In the genomic region with DNA sequence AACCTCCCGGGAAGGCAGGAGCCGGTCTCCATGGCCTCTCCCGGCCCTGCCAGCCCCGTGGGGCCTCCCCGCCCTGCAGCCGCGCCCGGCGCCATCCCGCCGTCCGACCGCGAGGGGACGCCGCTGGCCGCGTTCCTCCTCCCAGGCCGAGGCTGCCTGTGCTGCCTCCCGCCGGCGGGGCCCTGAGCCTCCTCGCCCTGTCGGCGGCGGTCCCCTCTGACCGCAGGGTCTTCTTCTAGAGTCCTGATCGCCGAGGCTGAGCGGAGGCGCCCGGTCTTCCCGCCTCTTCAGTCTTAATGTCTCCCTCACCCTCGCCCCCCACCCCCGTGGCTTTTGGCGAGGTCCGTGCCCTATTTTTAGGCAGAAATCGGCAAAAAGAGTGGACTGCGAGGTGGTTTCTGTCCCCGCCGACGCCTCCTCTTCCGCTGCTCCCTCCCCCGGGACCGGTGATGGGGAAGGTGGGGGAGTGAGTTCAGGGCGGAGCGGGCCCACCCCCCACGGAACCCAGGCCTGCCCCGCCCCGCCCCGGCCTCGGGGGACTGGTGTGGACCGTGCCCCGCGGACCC, we compare ENCODE assay signal across 8 cellular contexts. TPM values are rescaled to one million over a fixed set of nuclear protein-coding genes. Genes with fewer than 3 reads are reported as not detected.
DNase-seq lines count a peak whose midpoint lies in the region; ATAC-seq lines count a peak whose summit lies in the region.

No MANE protein-coding gene starts in this region.

- H3K4me1 Mint-ChIP-seq in activated CD4-positive, alpha-beta T cell treated with anti-CD3 and anti-CD28 coated beads for 36 hours: peaks cover 12% of the 10 kb centered on the region

- peaks cover 13% of the 10 kb centered on the region for H3K27me3 ChIP-seq in effector memory CD4-positive, alpha-beta T cell (replicated peaks; ENCODE audit: control insufficient read depth, insufficient read depth, low read length, poor library complexity, severe bottlenecking)
- H3K27me3 ChIP-seq in mucosa of stomach (ENCODE audit: control insufficient read depth, insufficient read depth, low read length): peaks cover 44% of the 10 kb centered on the region

- no peaks in the 10 kb centered on the region for H3K9me3 ChIP-seq in effector memory CD4-positive, alpha-beta T cell (ENCODE audit: control insufficient read depth, low read length)
- H3K9me3 ChIP-seq in mucosa of stomach (ENCODE audit: control insufficient read depth, low read length): no peaks in the 10 kb centered on the region

- no peaks in the 10 kb centered on the region for H3K9me3 Mint-ChIP-seq in activated CD4-positive, alpha-beta T cell treated with anti-CD3 and anti-CD28 coated beads for 36 hours (ENCODE audit: low read depth)

- H3K27ac Mint-ChIP-seq in activated CD4-positive, alpha-beta T cell treated with anti-CD3 and anti-CD28 coated beads for 36 hours: no peak overlapping the region

- H3K4me3 ChIP-seq in effector memory CD4-positive, alpha-beta T cell (ENCODE audit: insufficient read depth, low read depth, low read length, poor library complexity, severe bottlenecking): peak overlapping the region; percentile 55
- H3K4me3 ChIP-seq in mucosa of stomach (ENCODE audit: low read length) (no peak overlapping the region), urinary bladder (ENCODE audit: low read depth, low read length) (peak overlapping the region; percentile 38)

- no peak overlapping the region for H3K27ac ChIP-seq in effector memory CD4-positive, alpha-beta T cell (ENCODE audit: insufficient read depth, low read length, poor library complexity, severe bottlenecking)
- H3K27ac ChIP-seq in urinary bladder (ENCODE audit: low read depth): no peak overlapping the region

- H3K36me3 ChIP-seq in effector memory CD4-positive, alpha-beta T cell (ENCODE audit: control insufficient read depth, insufficient read depth, low read length): no peaks in the 10 kb centered on the region
- no peaks in the 10 kb centered on the region for H3K36me3 ChIP-seq in mucosa of stomach (ENCODE audit: control insufficient read depth, insufficient read depth, low read length)
- H3K36me3 ChIP-seq in urinary bladder (ENCODE audit: insufficient read depth): no peaks in the 10 kb centered on the region

- H3K4me1 ChIP-seq in effector memory CD4-positive, alpha-beta T cell (ENCODE audit: control insufficient read depth, insufficient read depth, low read length, poor library complexity, severe bottlenecking): peaks cover 19% of the 10 kb centered on the region
- H3K4me1 ChIP-seq in mucosa of stomach (ENCODE audit: control insufficient read depth, insufficient read depth, low read length): peaks cover 25% of the 10 kb centered on the region
- H3K4me1 ChIP-seq in urinary bladder (ENCODE audit: insufficient read depth): peaks cover 3% of the 10 kb centered on the region

- ATAC-seq in activated CD4-positive, alpha-beta T cell treated with anti-CD3 and anti-CD28 coated beads for 36 hours: peak; percentile 86

- H3K9ac ChIP-seq in mucosa of stomach (ENCODE audit: low read length): peak overlapping the region; percentile 29

- peak; percentile 50 to 68 for DNase-seq in NCI-H524 (lab: John Stamatoyannopoulos, UW)
- DNase-seq in NCI-H524 treated with DMSO at 0.1 percent for 48 hours (lab: John Stamatoyannopoulos, UW): no peak
- DNase-seq in KBM-7: peak; percentile 87
- DNase-seq in activated CD4-positive, alpha-beta T cell treated with anti-CD3 and anti-CD28 coated beads for 36 hours: peak; percentile 82
- peak in 2 of 3 donors; percentile 38 to 47 for DNase-seq in effector memory CD4-positive, alpha-beta T cell
- no peak for DNase-seq in DMS114 treated with DMSO at 0.1 percent for 48 hours (lab: John Stamatoyannopoulos, UW; ENCODE audit: unreplicated experiment)

- in situ Hi-C loops in KBM-7 (cut with MboI; ENCODE audit: low pct_unique_long_range_greater_than_20kb, low sequenced_read_pairs): no loop called here

- H3K36me3 Mint-ChIP-seq in activated CD4-positive, alpha-beta T cell treated with anti-CD3 and anti-CD28 coated beads for 36 hours (ENCODE audit: low read depth): peaks cover 7% of the 10 kb centered on the region

- POLR2A ChIA-PET in activated CD4-positive, alpha-beta T cell treated with anti-CD3 and anti-CD28 coated beads for 36 hours (lab: Charles Lee): no interaction called here

- intact Hi-C loops in activated CD4-positive, alpha-beta T cell treated with anti-CD3 and anti-CD28 coated beads for 36 hours (cut with DNase I, micrococcal nuclease): loop anchor here (1.0 to 5.0 kb wide), 5 partner anchors 66 to 327 kb away; partner anchors contain the start of genes CDK10 (in 1 of the 2) and SPATA2L (in 1 of the 2)

- CTCF ChIA-PET in activated CD4-positive, alpha-beta T cell treated with anti-CD3 and anti-CD28 coated beads for 36 hours (lab: Charles Lee): no interaction called here

- 3% methylated on average over 55 of the region's 55 CpGs for WGBS in urinary bladder

- peak overlapping the region; percentile 39 for H3K4me3 Mint-ChIP-seq in activated CD4-positive, alpha-beta T cell treated with anti-CD3 and anti-CD28 coated beads for 36 hours

- H3K27me3 Mint-ChIP-seq in activated CD4-positive, alpha-beta T cell treated with anti-CD3 and anti-CD28 coated beads for 36 hours: peaks cover 3% of the 10 kb centered on the region

RNA-seq across cellular contexts. Expression of gene CPNE7, which starts 0.8 kb away (rescaled TPM):
- 10 to 100 TPM; 17.3 to 18.7 TPM for total RNA-seq in activated CD4-positive, alpha-beta T cell treated with anti-CD3 and anti-CD28 coated beads for 36 hours
- not detected for total RNA-seq in urinary bladder
- polyA plus RNA-seq in urinary bladder: 1.8 TPM

RNA-seq across cellular contexts. Expression of gene RPL13, which starts 14.3 kb away (rescaled TPM):
- 1,000 to 10,000 TPM; 2,518 to 3,038 TPM for total RNA-seq in activated CD4-positive, alpha-beta T cell treated with anti-CD3 and anti-CD28 coated beads for 36 hours
- 2,031 TPM for total RNA-seq in urinary bladder
- polyA plus RNA-seq in urinary bladder: 7,650 TPM

RNA-seq across cellular contexts. Expression of gene DPEP1, which starts 38.7 kb away (rescaled TPM):
- not detected for total RNA-seq in activated CD4-positive, alpha-beta T cell treated with anti-CD3 and anti-CD28 coated beads for 36 hours
- total RNA-seq in urinary bladder: 0.58 TPM
- 0.41 TPM for polyA plus RNA-seq in urinary bladder

Comparison
In these comparisons a context has a peak if more than half of its experiments do, and no peak if none do; other contexts are left out.
1. DNase-seq: peak in NCI-H524 (2 of 2), KBM-7 (single experiment), activated CD4-positive, alpha-beta T cell treated with anti-CD3 and anti-CD28 coated beads for 36 hours (single experiment) and effector memory CD4-positive, alpha-beta T cell (2 of 3); none in NCI-H524 treated with DMSO at 0.1 percent for 48 hours (single experiment) and DMS114 treated with DMSO at 0.1 percent for 48 hours (single experiment).
2. RNA of gene CPNE7, which starts 0.8 kb away (total RNA-seq): 17.3 to 18.7 TPM in activated CD4-positive, alpha-beta T cell treated with anti-CD3 and anti-CD28 coated beads for 36 hours; not detected in urinary bladder (single experiment); every median in the first group is over 10 times any median in the second.